Comparison of ENCODE assay signal across 14 cellular contexts in genomic region chr12:101782544-101782855, GRCh38. TPM values are rescaled to one million over a fixed set of nuclear protein-coding genes. Genes with fewer than 3 reads are reported as not detected.
DNase-seq lines count a peak whose midpoint lies in the region; ATAC-seq and TF ChIP-seq lines count a peak whose summit lies in the region.
"Had no signal": no experiment of that assay in that cellular context is flagged by ENCODE, and none has a peak within 500 bp of the region (broad histone marks: within the 10 kb centered on the region; RNA-seq: fewer than 3 reads in every experiment).

No MANE protein-coding gene starts in this region.

- POLR2A ChIA-PET in SK-N-SH (lab: Yijun Ruan, JAX) = no interaction called here

- no peaks in the 10 kb centered on the region for H4K20me1 ChIP-seq in SK-N-SH (ENCODE audit: insufficient read depth)

- H3K27ac Mint-ChIP-seq in activated T-cell treated with anti-CD3 and anti-CD28 coated beads, Interleukin-2, amount 50 U/mL, for 24 hours = peak overlapping the region; percentile 89
- H3K27ac Mint-ChIP-seq in stimulated activated naive B cell treated with anti-CD40 and anti-IgM and Interleukin-4, amounts not matched to agents 10 μg/mL and 1 μg/mL and 100 μg/mL, for 72 hours = peak overlapping the region; percentile 84
- H3K27ac Mint-ChIP-seq: dendritic cell treated with granulocyte-macrophage colony-stimulating factor and Interleukin-4, amounts not matched to agents 40 ng/mL and 50 ng/mL, for 4 days had no signal

- no peak for TF ChIP-seq EP300 in SK-N-SH (IDR thresholded peaks at IDR 0.05; ENCODE audit: borderline replicate concordance in 1 of 2, low read depth in 1 of 2, low read length in 1 of 2)

- H3K4me1 ChIP-seq in SK-N-SH (ENCODE audit: control insufficient read depth in 1 of 2, insufficient read depth in 2 of 2, low read depth in 1 of 2, low read length in 1 of 2) (no peaks in the 10 kb centered on the region), colonic mucosa (peaks cover 5% of the 10 kb centered on the region)

- peak; percentile 15 to 20 for ATAC-seq in stimulated activated naive B cell treated with anti-CD40 and anti-IgM and Interleukin-4, amounts not matched to agents 10 μg/mL and 1 μg/mL and 100 μg/mL, for 72 hours (replicated peaks)
- ATAC-seq in HG03469 (IDR thresholded peaks at IDR 0.05; ENCODE audit: unreplicated experiment) = no peak

- CTCF ChIA-PET in SK-N-SH (lab: Yijun Ruan, JAX) = no interaction called here

- H2AFZ ChIP-seq in SK-N-SH (ENCODE audit: low read depth) = no peak overlapping the region

- no peaks in the 10 kb centered on the region for H3K27me3 ChIP-seq in SK-N-SH (ENCODE audit: insufficient read depth)
- no peaks in the 10 kb centered on the region for H3K27me3 ChIP-seq in colonic mucosa
- H3K27me3 ChIP-seq in MG63 = no peaks in the 10 kb centered on the region
- H3K27me3 ChIP-seq: upper lobe of left lung had no signal

- H3K79me2 ChIP-seq in SK-N-SH (ENCODE audit: insufficient read depth) = no peaks in the 10 kb centered on the region

- peaks cover 33% of the 10 kb centered on the region for H3K4me1 Mint-ChIP-seq in activated T-cell treated with anti-CD3 and anti-CD28 coated beads, Interleukin-2, amount 50 U/mL, for 24 hours (ENCODE audit: low read depth)
- peaks cover 21 to 62% of the 10 kb centered on the region in 2 donors for H3K4me1 Mint-ChIP-seq in stimulated activated naive B cell treated with anti-CD40 and anti-IgM and Interleukin-4, amounts not matched to agents 10 μg/mL and 1 μg/mL and 100 μg/mL, for 72 hours

- H3K9me3 ChIP-seq in SK-N-SH = no peaks in the 10 kb centered on the region
- H3K9me3 ChIP-seq in colonic mucosa = no peaks in the 10 kb centered on the region
- H3K9me3 ChIP-seq in MG63 = no peaks in the 10 kb centered on the region
- H3K9me3 ChIP-seq: upper lobe of left lung had no signal

- H3K9ac ChIP-seq in SK-N-SH (no peak overlapping the region), colonic mucosa (ENCODE audit: low read depth in 2 of 2, low read length in 2 of 2) (peak overlapping the region in 1 of 2 donors; percentile 51)

- no peaks in the 10 kb centered on the region for H3K9me2 ChIP-seq in SK-N-SH

- no peaks in the 10 kb centered on the region for H3K27me3 Mint-ChIP-seq in activated T-cell treated with anti-CD3 and anti-CD28 coated beads, Interleukin-2, amount 50 U/mL, for 24 hours
- no peaks in the 10 kb centered on the region for H3K27me3 Mint-ChIP-seq in stimulated activated naive B cell treated with anti-CD40 and anti-IgM and Interleukin-4, amounts not matched to agents 10 μg/mL and 1 μg/mL and 100 μg/mL, for 72 hours
- H3K27me3 Mint-ChIP-seq: dendritic cell treated with granulocyte-macrophage colony-stimulating factor and Interleukin-4, amounts not matched to agents 40 ng/mL and 50 ng/mL, for 4 days had no signal

- peaks cover 72% of the 10 kb centered on the region for H3K36me3 Mint-ChIP-seq in activated T-cell treated with anti-CD3 and anti-CD28 coated beads, Interleukin-2, amount 50 U/mL, for 24 hours (ENCODE audit: low read depth)
- H3K36me3 Mint-ChIP-seq in stimulated activated naive B cell treated with anti-CD40 and anti-IgM and Interleukin-4, amounts not matched to agents 10 μg/mL and 1 μg/mL and 100 μg/mL, for 72 hours = peaks cover 37 to 44% of the 10 kb centered on the region in 2 donors

- H3K4me3 ChIP-seq in SK-N-SH (ENCODE audit: low read depth in 2 of 2, low read length in 1 of 2) = no peak overlapping the region
- no peak overlapping the region for H3K4me3 ChIP-seq in colonic mucosa
- H3K4me3 ChIP-seq in MG63 = no peak overlapping the region
- H3K4me3 ChIP-seq: upper lobe of left lung had no signal

- no peaks in the 10 kb centered on the region for H3K9me3 Mint-ChIP-seq in activated T-cell treated with anti-CD3 and anti-CD28 coated beads, Interleukin-2, amount 50 U/mL, for 24 hours
- no peaks in the 10 kb centered on the region for H3K9me3 Mint-ChIP-seq in stimulated activated naive B cell treated with anti-CD40 and anti-IgM and Interleukin-4, amounts not matched to agents 10 μg/mL and 1 μg/mL and 100 μg/mL, for 72 hours
- H3K9me3 Mint-ChIP-seq: dendritic cell treated with granulocyte-macrophage colony-stimulating factor and Interleukin-4, amounts not matched to agents 40 ng/mL and 50 ng/mL, for 4 days had no signal

- H3K4me2 ChIP-seq in SK-N-SH = no peak overlapping the region

- H3K4me3 Mint-ChIP-seq in activated T-cell treated with anti-CD3 and anti-CD28 coated beads, Interleukin-2, amount 50 U/mL, for 24 hours = peak overlapping the region; percentile 8
- H3K4me3 Mint-ChIP-seq in stimulated activated naive B cell treated with anti-CD40 and anti-IgM and Interleukin-4, amounts not matched to agents 10 μg/mL and 1 μg/mL and 100 μg/mL, for 72 hours = peak overlapping the region in 1 of 2 donors; percentile 15
- H3K4me3 Mint-ChIP-seq: dendritic cell treated with granulocyte-macrophage colony-stimulating factor and Interleukin-4, amounts not matched to agents 40 ng/mL and 50 ng/mL, for 4 days had no signal

- no peak for DNase-seq in activated T-cell treated with anti-CD3 and anti-CD28 coated beads, Interleukin-2, amount 50 U/mL, for 24 hours
- DNase-seq in activated T-cell treated with anti-CD3 and anti-CD28 coated beads, Interleukin-2, amount 50 U/mL, for 1 hour = no peak
- no peak for DNase-seq in SK-N-SH
- DNase-seq in colonic mucosa = no peak
- no peak for DNase-seq in stimulated activated naive B cell treated with anti-CD40 and anti-IgM and Interleukin-4, amounts not matched to agents 10 μg/mL and 1 μg/mL and 100 μg/mL, for 72 hours
- DNase-seq in MG63 = no peak
- no peak for DNase-seq in amygdala (lab: John Stamatoyannopoulos, UW)
- DNase-seq: DMS79 treated with DMSO at 0.1 percent for 48 hours; stimulated activated CD4-positive, alpha-beta T cell treated with anti-CD3 and anti-CD28 coated beads, Interleukin-15, amount 100 ng/mL, for 24 hours; upper lobe of left lung had no signal

- H3F3A ChIP-seq in SK-N-SH (replicated peaks; ENCODE audit: insufficient read depth) = peaks cover 8% of the 10 kb centered on the region

- peak overlapping the region in 1 of 2 experiments; percentile 47; a peak in 2 of 4 replicates for H3K27ac ChIP-seq in SK-N-SH (ENCODE audit: low read depth in 2 of 2, low read length in 1 of 2)
- peak overlapping the region; percentile 69 for H3K27ac ChIP-seq in colonic mucosa
- H3K27ac ChIP-seq: upper lobe of left lung had no signal

- TF ChIP-seq CTCF in SK-N-SH (IDR thresholded peaks at IDR 0.05) (no peak), colonic mucosa (IDR thresholded peaks at IDR 0.05) (no peak)

- TF ChIP-seq RAD21 in SK-N-SH (IDR thresholded peaks at IDR 0.05; ENCODE audit: low read length) = no peak

- intact Hi-C loops in colonic mucosa (cut with DNase I) = no loop called here

- H3K36me3 ChIP-seq in SK-N-SH (replicated peaks in 1 of 2; ENCODE audit: control insufficient read depth in 1 of 2, insufficient read depth in 2 of 2, low read length in 1 of 2) = peaks cover 6% of the 10 kb centered on the region in 2 experiments
- H3K36me3 ChIP-seq in colonic mucosa = no peaks in the 10 kb centered on the region
- H3K36me3 ChIP-seq in MG63 = no peaks in the 10 kb centered on the region; the same call in 1 of the 2 replicates

TF ChIP-seq in SK-N-SH, 30 proteins besides CTCF, POLR2A, EP300 and RAD21:
- TF ChIP-seq CHD2 (IDR thresholded peaks at IDR 0.05; ENCODE audit: low read length, partially characterized antibody) (no peak), MEF2A (IDR thresholded peaks at IDR 0.05; ENCODE audit: borderline replicate concordance, low read depth) (no peak), PBX3 (IDR thresholded peaks at IDR 0.05) (peak; percentile 15; the same call in 1 of the 2 replicates)

RNA-seq across cellular contexts. Expression of gene SYCP3, which starts 43.2 kb away (rescaled TPM):
- polyA plus RNA-seq in SK-N-SH (2012; rRNA removed) = 0.06 and 0.07 TPM in 2 replicates
- 0.03 TPM in 1 of 2 replicates, not detected in the other for polyA plus RNA-seq in SK-N-SH (2012; cell fraction: cytosol; rRNA removed)
- polyA plus RNA-seq in SK-N-SH (2012; cell fraction: nucleus; rRNA removed) = 0.26 and 0.30 TPM in 2 replicates
- total RNA-seq in colonic mucosa = under 1 TPM in 1 of 2 donors, not detected in 1; 0.35 TPM
- total RNA-seq in MG63 (2014; rRNA removed; shearing (Covaris generic); ENCODE audit: low replicate concordance) = not detected in 2 replicates
- total RNA-seq: NCI-H460, osteocyte had no signal

RNA-seq across cellular contexts. Expression of gene GNPTAB, which starts 48.3 kb away (rescaled TPM):
- 18.8 and 25.1 TPM in 2 replicates for polyA plus RNA-seq in SK-N-SH (2012; rRNA removed)
- polyA plus RNA-seq in SK-N-SH (2012; cell fraction: cytosol; rRNA removed) = 28.2 and 31.7 TPM in 2 replicates
- polyA plus RNA-seq in SK-N-SH (2012; cell fraction: nucleus; rRNA removed) = 12.1 and 21.7 TPM in 2 replicates
- 100 to 1,000 TPM in 1 of 2 donors, 10 to 100 TPM in 1; 49.1 to 103 TPM for total RNA-seq in colonic mucosa
- total RNA-seq in MG63 (2014; rRNA removed; shearing (Covaris generic); ENCODE audit: low replicate concordance) = 4.9 and 5.5 TPM in 2 replicates
